ENCODE assay signal across 8 cellular contexts in genomic region chr12:118016424-118017264, GRCh38. TPM values are rescaled to one million over a fixed set of nuclear protein-coding genes. Genes with fewer than 3 reads are reported as not detected.
DNase-seq lines count a peak whose midpoint lies in the region; ATAC-seq and TF ChIP-seq lines count a peak whose summit lies in the region.

Gene RFC5, plus strand, starts transcription at chr12:118016703. Its CDS starts 125 bp downstream, at chr12:118016828.

- H3K9me3 ChIP-seq in PC-9 (ENCODE audit: insufficient read depth, low read depth), result no peaks in the 10 kb centered on the region
- no peaks in the 10 kb centered on the region for H3K9me3 ChIP-seq in mucosa of stomach (ENCODE audit: control insufficient read depth, low read length)

- peak within 1 kb of the TSS; percentile 89 for H3K4me3 ChIP-seq in PC-9
- peak within 1 kb of the TSS; percentile 60 for H3K4me3 ChIP-seq in mucosa of stomach (ENCODE audit: low read length)

- no TSS peak for BruUV-seq in PC-9 (replicated peaks; lab: Mats Ljungman, UMichigan)

- DNase-seq in DMS53 (lab: John Stamatoyannopoulos, UW) (peak; percentile 100), KBM-7 (peak; percentile 97), PC-9 (peak; percentile 90 to 97), activated T-cell treated with anti-CD3 and anti-CD28 coated beads for 48 hours (ENCODE audit: low read depth) (peak; percentile 98), erythroblast (lab: John Stamatoyannopoulos, UW) (peak; percentile 99)
- DNase-seq in stimulated activated CD8-positive, alpha-beta memory T cell treated with anti-CD3 and anti-CD28 coated beads, Interleukin-4, amount 100 ng/mL, for 48 hours, result peak; percentile 99

- TF ChIP-seq CTCF in PC-9 (conservative IDR thresholded peaks at IDR 0.05), result no peak

- peaks cover 16% of the 10 kb centered on the region for H3K4me1 ChIP-seq in PC-9 (replicated peaks; ENCODE audit: insufficient read depth)
- peaks cover 10% of the 10 kb centered on the region for H3K4me1 ChIP-seq in mucosa of stomach (ENCODE audit: control insufficient read depth, insufficient read depth, low read length)

- H3K27me3 ChIP-seq in PC-9 (ENCODE audit: insufficient read depth, low read depth) (no peaks in the 10 kb centered on the region), mucosa of stomach (ENCODE audit: control insufficient read depth, insufficient read depth, low read length) (no peaks in the 10 kb centered on the region)

- ATAC-seq in GM21717 (IDR thresholded peaks at IDR 0.05; ENCODE audit: unreplicated experiment), result peak; percentile 99

- no peaks in the 10 kb centered on the region for H3K9me2 ChIP-seq in PC-9 (ENCODE audit: insufficient read depth)

- no peak within 1 kb of the TSS for H3K27ac ChIP-seq in PC-9

- H4K20me1 ChIP-seq in PC-9 (ENCODE audit: insufficient read depth), result no peaks in the 10 kb centered on the region

- intact Hi-C loops in PC-9 (cut with micrococcal nuclease; ENCODE audit: unreplicated experiment), result loop anchor here (1.0 to 2.0 kb wide), 3 partner anchors 18 to 47 kb away; no protein-coding TSS in a partner anchor

- TF ChIP-seq POLR2A in erythroblast (IDR thresholded peaks at IDR 0.05; ENCODE audit: low read length), result peak; percentile 77

- H3F3A ChIP-seq in PC-9 (ENCODE audit: insufficient read depth, low read depth), result no peaks in the 10 kb centered on the region

- in situ Hi-C loops in KBM-7 (cut with MboI; ENCODE audit: low pct_unique_long_range_greater_than_20kb, low sequenced_read_pairs), result no loop called here

- peak within 1 kb of the TSS; percentile 99 for H2AFZ ChIP-seq in PC-9

- H3K79me2 ChIP-seq in PC-9 (ENCODE audit: low read depth), result peaks cover 24% of the 10 kb centered on the region

- POLR2A ChIA-PET in PC-9 (lab: Charles Lee; ENCODE audit: unreplicated experiment), result interaction anchor here (0.7 to 0.8 kb wide), 3 partner anchors 137 to 1195 kb away, joined by 11 to 51 read pairs (median 29); no protein-coding TSS in a partner anchor

- peak within 1 kb of the TSS; percentile 73 for H3K9ac ChIP-seq in mucosa of stomach (ENCODE audit: low read length)

- CTCF ChIA-PET in PC-9 (lab: Charles Lee), result interaction anchor here (0.7 to 0.8 kb wide), 2 partner anchors 285 to 296 kb away, joined by 3 to 15 read pairs; no protein-coding TSS in a partner anchor

- peaks cover 4% of the 10 kb centered on the region; the same call in 1 of the 2 replicates for H3K36me3 ChIP-seq in PC-9 (ENCODE audit: low read depth)
- H3K36me3 ChIP-seq in mucosa of stomach (ENCODE audit: control insufficient read depth, insufficient read depth, low read length), result no peaks in the 10 kb centered on the region

- peak within 1 kb of the TSS; percentile 96 for H3K4me2 ChIP-seq in PC-9

RNA-seq across cellular contexts. Expression of gene RFC5, which starts in this region (rescaled TPM):
- total RNA-seq in PC-9 (2021), result 30.3 and 34.7 TPM in 2 replicates
